2 cellular contexts compared by ENCODE assay signal in the genomic region with DNA sequence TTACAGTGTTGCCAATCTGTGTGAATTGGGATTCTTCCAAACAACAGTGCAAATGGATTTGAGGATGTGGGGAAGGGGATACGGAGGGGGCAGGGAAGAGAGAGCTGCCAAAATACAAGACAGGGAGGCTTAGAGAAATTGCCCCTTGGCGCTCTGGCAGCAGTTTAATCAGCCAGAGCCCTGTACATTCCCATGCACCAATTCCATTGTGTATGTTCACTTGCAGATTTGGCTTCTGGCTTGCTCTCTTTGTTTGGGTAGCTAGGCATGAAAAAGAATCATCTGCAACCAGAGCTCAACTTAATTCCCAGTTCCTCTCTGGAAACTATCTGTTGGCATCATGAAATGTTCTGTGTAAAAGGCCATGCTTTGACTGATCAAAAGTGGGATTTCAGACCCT.
TF ChIP-seq lines count a peak whose summit lies in the region.

No MANE protein-coding gene starts in this region.

TF ChIP-seq in GM23338, 12 proteins besides CTCF, POLR2A, EP300 and RAD21:
- no peak for TF ChIP-seq ZNF331 (CRISPR knock-in tag; IDR thresholded peaks at IDR 0.05; ENCODE audit: low read depth)
- no peak for TF ChIP-seq EZH2 (IDR thresholded peaks at IDR 0.05; ENCODE audit: low read depth, unreplicated experiment)
- TF ChIP-seq, protein P1, sequence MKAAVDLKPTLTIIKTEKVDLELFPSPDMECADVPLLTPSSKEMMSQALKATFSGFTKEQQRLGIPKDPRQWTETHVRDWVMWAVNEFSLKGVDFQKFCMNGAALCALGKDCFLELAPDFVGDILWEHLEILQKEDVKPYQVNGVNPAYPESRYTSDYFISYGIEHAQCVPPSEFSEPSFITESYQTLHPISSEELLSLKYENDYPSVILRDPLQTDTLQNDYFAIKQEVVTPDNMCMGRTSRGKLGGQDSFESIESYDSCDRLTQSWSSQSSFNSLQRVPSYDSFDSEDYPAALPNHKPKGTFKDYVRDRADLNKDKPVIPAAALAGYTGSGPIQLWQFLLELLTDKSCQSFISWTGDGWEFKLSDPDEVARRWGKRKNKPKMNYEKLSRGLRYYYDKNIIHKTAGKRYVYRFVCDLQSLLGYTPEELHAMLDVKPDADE (IDR thresholded peaks at IDR 0.05): no peak
- TF ChIP-seq STAT1 (IDR thresholded peaks at IDR 0.05; ENCODE audit: unreplicated experiment): no peak
- TF ChIP-seq NANOG (IDR thresholded peaks at IDR 0.05; ENCODE audit: borderline replicate concordance): no peak
- no peak for TF ChIP-seq ZNF114 (CRISPR knock-in tag; IDR thresholded peaks at IDR 0.05)
- TF ChIP-seq, protein P2, sequence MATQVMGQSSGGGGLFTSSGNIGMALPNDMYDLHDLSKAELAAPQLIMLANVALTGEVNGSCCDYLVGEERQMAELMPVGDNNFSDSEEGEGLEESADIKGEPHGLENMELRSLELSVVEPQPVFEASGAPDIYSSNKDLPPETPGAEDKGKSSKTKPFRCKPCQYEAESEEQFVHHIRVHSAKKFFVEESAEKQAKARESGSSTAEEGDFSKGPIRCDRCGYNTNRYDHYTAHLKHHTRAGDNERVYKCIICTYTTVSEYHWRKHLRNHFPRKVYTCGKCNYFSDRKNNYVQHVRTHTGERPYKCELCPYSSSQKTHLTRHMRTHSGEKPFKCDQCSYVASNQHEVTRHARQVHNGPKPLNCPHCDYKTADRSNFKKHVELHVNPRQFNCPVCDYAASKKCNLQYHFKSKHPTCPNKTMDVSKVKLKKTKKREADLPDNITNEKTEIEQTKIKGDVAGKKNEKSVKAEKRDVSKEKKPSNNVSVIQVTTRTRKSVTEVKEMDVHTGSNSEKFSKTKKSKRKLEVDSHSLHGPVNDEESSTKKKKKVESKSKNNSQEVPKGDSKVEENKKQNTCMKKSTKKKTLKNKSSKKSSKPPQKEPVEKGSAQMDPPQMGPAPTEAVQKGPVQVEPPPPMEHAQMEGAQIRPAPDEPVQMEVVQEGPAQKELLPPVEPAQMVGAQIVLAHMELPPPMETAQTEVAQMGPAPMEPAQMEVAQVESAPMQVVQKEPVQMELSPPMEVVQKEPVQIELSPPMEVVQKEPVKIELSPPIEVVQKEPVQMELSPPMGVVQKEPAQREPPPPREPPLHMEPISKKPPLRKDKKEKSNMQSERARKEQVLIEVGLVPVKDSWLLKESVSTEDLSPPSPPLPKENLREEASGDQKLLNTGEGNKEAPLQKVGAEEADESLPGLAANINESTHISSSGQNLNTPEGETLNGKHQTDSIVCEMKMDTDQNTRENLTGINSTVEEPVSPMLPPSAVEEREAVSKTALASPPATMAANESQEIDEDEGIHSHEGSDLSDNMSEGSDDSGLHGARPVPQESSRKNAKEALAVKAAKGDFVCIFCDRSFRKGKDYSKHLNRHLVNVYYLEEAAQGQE (IDR thresholded peaks at IDR 0.05; ENCODE audit: unreplicated experiment): no peak

TF ChIP-seq in IMR-90, 13 proteins besides CTCF, POLR2A, EP300 and RAD21:
- TF ChIP-seq MAFK (IDR thresholded peaks at IDR 0.05; ENCODE audit: low read depth, low read length) (no peak), MXI1 (IDR thresholded peaks at IDR 0.05; ENCODE audit: borderline replicate concordance, low read depth, low read length) (no peak), FOS (IDR thresholded peaks at IDR 0.05; ENCODE audit: low read depth, low read length) (no peak), SMC3 (IDR thresholded peaks at IDR 0.05; ENCODE audit: low read depth, low read length) (no peak), MAZ (IDR thresholded peaks at IDR 0.05; ENCODE audit: borderline replicate concordance, low read depth, low read length) (no peak), RFX5 (IDR thresholded peaks at IDR 0.05; ENCODE audit: low read depth, low read length) (no peak), RCOR1 (IDR thresholded peaks at IDR 0.05; ENCODE audit: insufficient replicate concordance, low read length) (no peak), NFE2L2 (IDR thresholded peaks at IDR 0.05; ENCODE audit: low read depth, low read length) (no peak), CHD1 (IDR thresholded peaks at IDR 0.05; ENCODE audit: low read depth, low read length) (no peak), ELK1 (IDR thresholded peaks at IDR 0.05; ENCODE audit: borderline replicate concordance, low read depth, low read length) (no peak), USF2 (IDR thresholded peaks at IDR 0.05; ENCODE audit: low read depth, low read length) (no peak)
